13 cellular contexts compared by ENCODE assay signal in genomic region chr19:13095393-13095784, GRCh38. TPM values are rescaled to one million over a fixed set of nuclear protein-coding genes. Genes with fewer than 3 reads are reported as not detected.
DNase-seq lines count a peak whose midpoint lies in the region; ATAC-seq and TF ChIP-seq lines count a peak whose summit lies in the region.
"Had no signal": no experiment of that assay in that cellular context is flagged by ENCODE, and none has a peak within 500 bp of the region (broad histone marks: within the 10 kb centered on the region; RNA-seq: fewer than 3 reads in every experiment).

No MANE protein-coding gene starts in this region.

- no peaks in the 10 kb centered on the region for H3K9me3 Mint-ChIP-seq in CD4-positive, alpha-beta T cell
- H3K9me3 Mint-ChIP-seq in neural progenitor cell (peaks cover 3% of the 10 kb centered on the region), progenitor cell of endocrine pancreas (ENCODE audit: low read depth) (no peaks in the 10 kb centered on the region)
- H3K9me3 Mint-ChIP-seq: activated naive CD4-positive, alpha-beta T cell treated with anti-CD3 and anti-CD28 coated beads, Interleukin-2, amount 50 U/mL, for 24 hours had no signal

- H3K79me2 ChIP-seq in KMS-11 (ENCODE audit: insufficient read depth, low read depth) (no peaks in the 10 kb centered on the region), neural progenitor cell (ENCODE audit: low read depth) (no peaks in the 10 kb centered on the region)

- H3K9ac ChIP-seq in KMS-11: no peak overlapping the region
- no peak overlapping the region for H3K9ac ChIP-seq in neural progenitor cell

- no peak overlapping the region for H3K27ac Mint-ChIP-seq in CD4-positive, alpha-beta T cell
- H3K27ac Mint-ChIP-seq in neural progenitor cell: no peak overlapping the region
- H3K27ac Mint-ChIP-seq in progenitor cell of endocrine pancreas: no peak overlapping the region

- H3K4me3 ChIP-seq in KMS-11 (IDR thresholded peaks at IDR 0.05; ENCODE audit: insufficient read depth, low read depth, low read length) (no peak overlapping the region), ectodermal cell (ENCODE audit: insufficient read depth, low read depth, low read length) (peak overlapping the region; percentile 34), neural progenitor cell (peak overlapping the region; percentile 43)

- peaks cover 55% of the 10 kb centered on the region for H3F3A ChIP-seq in neural progenitor cell (ENCODE audit: low read depth)

- WGBS in ectodermal cell, 2 experiments: 0 to 1% methylated on average over 25 of the region's 25 CpGs

- POLR2A ChIA-PET in CD4-positive, alpha-beta T cell (lab: Charles Lee): interaction anchor here (0.9 to 3.6 kb wide), 5 partner anchors 9 to 911 kb away, joined by 3 to 16 read pairs (median 9); partner anchors contain the start of gene RFX1

- intact Hi-C loops in CD4-positive, alpha-beta T cell (cut with DNase I, micrococcal nuclease): loop anchor here in 1 of 2 experiments (5.0 kb wide), 1 partner anchor 57 kb away; the partner anchor contains the start of genes IER2 and STX10

- no peaks in the 10 kb centered on the region for H3K36me3 ChIP-seq in KMS-11 (ENCODE audit: insufficient read depth)
- no peaks in the 10 kb centered on the region for H3K36me3 ChIP-seq in ectodermal cell (ENCODE audit: control insufficient read depth, insufficient read depth, low read length)
- H3K36me3 ChIP-seq in neural progenitor cell: no peaks in the 10 kb centered on the region

- H3K27me3 ChIP-seq in CD4-positive, alpha-beta T cell (ENCODE audit: control insufficient read depth, insufficient read depth, low read length): peaks cover 23% of the 10 kb centered on the region
- H3K27me3 ChIP-seq in KMS-11 (ENCODE audit: insufficient read depth, low read depth) (peaks cover 49% of the 10 kb centered on the region), ectodermal cell (ENCODE audit: control insufficient read depth, insufficient read depth, low read length, poor library complexity, severe bottlenecking) (peaks cover 95% of the 10 kb centered on the region), neural progenitor cell (peaks cover 97% of the 10 kb centered on the region)

- no peaks in the 10 kb centered on the region for H4K20me1 ChIP-seq in KMS-11 (ENCODE audit: insufficient read depth)
- peaks cover 37% of the 10 kb centered on the region for H4K20me1 ChIP-seq in neural progenitor cell (ENCODE audit: low read depth)

- H3K4me2 ChIP-seq in KMS-11 (peak overlapping the region; percentile 26), neural progenitor cell (peak overlapping the region; percentile 75)

- no peak for DNase-seq in CD4-positive, alpha-beta T cell
- peak; percentile 79 for DNase-seq in neural progenitor cell (ENCODE audit: low spot score)
- no peak for DNase-seq in stimulated activated CD4-positive, alpha-beta T cell treated with anti-CD3 and anti-CD28 coated beads, Interleukin-4, amount 100 ng/mL, for 1 hour
- DNase-seq in glomerular visceral epithelial cell (ENCODE audit: extremely low spot score): no peak
- no peak for DNase-seq in progenitor cell of endocrine pancreas (ENCODE audit: low spot score, unreplicated experiment)
- no peak for DNase-seq in DMS153 (lab: John Stamatoyannopoulos, UW)
- DNase-seq: midbrain, NCI-H446 treated with DMSO at 0.1 percent for 48 hours, T1000, trophoblast cell had no signal

- H3K27me3 Mint-ChIP-seq in CD4-positive, alpha-beta T cell: peaks cover 30% of the 10 kb centered on the region
- H3K27me3 Mint-ChIP-seq in neural progenitor cell (ENCODE audit: insufficient read depth, low read depth): peaks cover 58% of the 10 kb centered on the region
- H3K27me3 Mint-ChIP-seq in progenitor cell of endocrine pancreas: peaks cover 75% of the 10 kb centered on the region

- H3K9me3 ChIP-seq in CD4-positive, alpha-beta T cell (ENCODE audit: control insufficient read depth, low read length): no peaks in the 10 kb centered on the region
- H3K9me3 ChIP-seq in ectodermal cell (ENCODE audit: control insufficient read depth, low read length) (no peaks in the 10 kb centered on the region), neural progenitor cell (ENCODE audit: low read depth) (no peaks in the 10 kb centered on the region)

- no peaks in the 10 kb centered on the region for H3K36me3 Mint-ChIP-seq in CD4-positive, alpha-beta T cell (ENCODE audit: low read depth)
- no peaks in the 10 kb centered on the region for H3K36me3 Mint-ChIP-seq in neural progenitor cell
- no peaks in the 10 kb centered on the region for H3K36me3 Mint-ChIP-seq in progenitor cell of endocrine pancreas (ENCODE audit: insufficient read depth)
- H3K36me3 Mint-ChIP-seq: activated naive CD4-positive, alpha-beta T cell treated with anti-CD3 and anti-CD28 coated beads, Interleukin-2, amount 50 U/mL, for 24 hours had no signal

- CTCF ChIA-PET in CD4-positive, alpha-beta T cell (lab: Charles Lee): interaction anchor here (0.7 to 4.4 kb wide), 5 partner anchors 9 to 130 kb away, joined by 3 to 83 read pairs (median 27); no protein-coding TSS in a partner anchor

- peaks cover 43% of the 10 kb centered on the region for H3K4me1 Mint-ChIP-seq in CD4-positive, alpha-beta T cell (ENCODE audit: low read depth)
- H3K4me1 Mint-ChIP-seq in neural progenitor cell (peaks cover 40% of the 10 kb centered on the region), progenitor cell of endocrine pancreas (ENCODE audit: low read depth) (peaks cover 5% of the 10 kb centered on the region)

- H3K27ac ChIP-seq in CD4-positive, alpha-beta T cell (ENCODE audit: low read depth, low read length): no peak overlapping the region
- H3K27ac ChIP-seq in KMS-11 (no peak overlapping the region), ectodermal cell (ENCODE audit: insufficient read depth, low read depth, low read length, poor library complexity, severe bottlenecking) (peak overlapping the region; percentile 13), neural progenitor cell (no peak overlapping the region)

- H3K4me1 ChIP-seq in KMS-11 (ENCODE audit: low read depth, poor library complexity, severe bottlenecking): peaks cover 29% of the 10 kb centered on the region
- peaks cover 32% of the 10 kb centered on the region for H3K4me1 ChIP-seq in ectodermal cell (ENCODE audit: control insufficient read depth, insufficient read depth, low read length)
- peaks cover 37% of the 10 kb centered on the region for H3K4me1 ChIP-seq in neural progenitor cell

- peak overlapping the region; percentile 51 for H3K4me3 Mint-ChIP-seq in CD4-positive, alpha-beta T cell
- no peak overlapping the region for H3K4me3 Mint-ChIP-seq in neural progenitor cell
- H3K4me3 Mint-ChIP-seq in progenitor cell of endocrine pancreas (ENCODE audit: low read depth): no peak overlapping the region

- peak overlapping the region; percentile 14; the same call in 1 of the 2 replicates for H2AFZ ChIP-seq in KMS-11 (ENCODE audit: low read depth)
- H2AFZ ChIP-seq in neural progenitor cell (replicated peaks): no peak overlapping the region

- ATAC-seq in CD4-positive, alpha-beta T cell (ENCODE audit: poor library complexity): no peak

- TF ChIP-seq CTCF in CD4-positive, alpha-beta T cell (IDR thresholded peaks at IDR 0.05): no peak
- TF ChIP-seq CTCF in KMS-11 (conservative IDR thresholded peaks at IDR 0.05; ENCODE audit: low read depth, low read length): no peak
- no peak for TF ChIP-seq CTCF in neural progenitor cell (IDR thresholded peaks at IDR 0.05)
- TF ChIP-seq CTCF in progenitor cell of endocrine pancreas (IDR thresholded peaks at IDR 0.05; ENCODE audit: unreplicated experiment): no peak

RNA-seq across cellular contexts. Expression of gene LYL1, which starts 7.3 kb away (rescaled TPM):
- 1 to 10 TPM; 1.9 to 2.1 TPM for total RNA-seq in CD4-positive, alpha-beta T cell
- polyA plus RNA-seq in ectodermal cell (2013, experiment 1 of 4): 0.43 TPM
- 1.0 TPM for polyA plus RNA-seq in ectodermal cell (2013, experiment 2 of 4)
- polyA plus RNA-seq in ectodermal cell (2013, experiment 3 of 4): 1.6 TPM
- polyA plus RNA-seq in ectodermal cell (2013, experiment 4 of 4): 1.5 TPM
- 0.88 and 2.2 TPM in 2 replicates for total RNA-seq in neural progenitor cell (ENCODE audit: low replicate concordance)
- total RNA-seq in progenitor cell of endocrine pancreas: 0.47 and 0.50 TPM in 2 replicates

RNA-seq across cellular contexts. Expression of gene TRMT1, which starts 21.2 kb away (rescaled TPM):
- total RNA-seq in CD4-positive, alpha-beta T cell: 10 to 100 TPM; 60.5 to 63.4 TPM
- polyA plus RNA-seq in ectodermal cell (2013, experiment 1 of 4): 46.9 TPM
- 41.7 TPM for polyA plus RNA-seq in ectodermal cell (2013, experiment 2 of 4)
- 34.4 TPM for polyA plus RNA-seq in ectodermal cell (2013, experiment 3 of 4)
- 38.1 TPM for polyA plus RNA-seq in ectodermal cell (2013, experiment 4 of 4)
- total RNA-seq in neural progenitor cell (ENCODE audit: low replicate concordance) (30.2 and 49.0 TPM in 2 replicates), progenitor cell of endocrine pancreas (51.5 and 52.4 TPM in 2 replicates)

RNA-seq across cellular contexts. Expression of gene NACC1, which starts 22.7 kb away (rescaled TPM):
- total RNA-seq in CD4-positive, alpha-beta T cell: 10 to 100 TPM; 13.0 to 13.5 TPM
- 124 TPM for polyA plus RNA-seq in ectodermal cell (2013, experiment 1 of 4)
- polyA plus RNA-seq in ectodermal cell (2013, experiment 2 of 4): 149 TPM
- 79.0 TPM for polyA plus RNA-seq in ectodermal cell (2013, experiment 3 of 4)
- polyA plus RNA-seq in ectodermal cell (2013, experiment 4 of 4): 86.2 TPM
- total RNA-seq in neural progenitor cell (ENCODE audit: low replicate concordance): 34.7 and 108 TPM in 2 replicates
- 92.3 and 103 TPM in 2 replicates for total RNA-seq in progenitor cell of endocrine pancreas

RNA-seq across cellular contexts. Expression of gene STX10, which starts 54.8 kb away (rescaled TPM):
- 10 to 100 TPM; 40.9 to 43.9 TPM for total RNA-seq in CD4-positive, alpha-beta T cell
- 37.9 TPM for polyA plus RNA-seq in ectodermal cell (2013, experiment 1 of 4)
- 32.1 TPM for polyA plus RNA-seq in ectodermal cell (2013, experiment 2 of 4)
- 39.2 TPM for polyA plus RNA-seq in ectodermal cell (2013, experiment 3 of 4)
- polyA plus RNA-seq in ectodermal cell (2013, experiment 4 of 4): 38.1 TPM
- total RNA-seq in neural progenitor cell (ENCODE audit: low replicate concordance): 36.5 and 51.2 TPM in 2 replicates
- 49.2 and 55.9 TPM in 2 replicates for total RNA-seq in progenitor cell of endocrine pancreas

RNA-seq across cellular contexts. Expression of gene IER2, which starts 54.8 kb away (rescaled TPM):
- 100 to 1,000 TPM; 254 to 255 TPM for total RNA-seq in CD4-positive, alpha-beta T cell
- polyA plus RNA-seq in ectodermal cell (2013, experiment 1 of 4): 77.9 TPM
- 70.4 TPM for polyA plus RNA-seq in ectodermal cell (2013, experiment 2 of 4)
- 54.1 TPM for polyA plus RNA-seq in ectodermal cell (2013, experiment 3 of 4)
- polyA plus RNA-seq in ectodermal cell (2013, experiment 4 of 4): 54.6 TPM
- total RNA-seq in neural progenitor cell (ENCODE audit: low replicate concordance) (13.7 and 55.4 TPM in 2 replicates), progenitor cell of endocrine pancreas (88.4 and 93.4 TPM in 2 replicates)
